ENCODE assay signal across 10 cellular contexts in the genomic region with DNA sequence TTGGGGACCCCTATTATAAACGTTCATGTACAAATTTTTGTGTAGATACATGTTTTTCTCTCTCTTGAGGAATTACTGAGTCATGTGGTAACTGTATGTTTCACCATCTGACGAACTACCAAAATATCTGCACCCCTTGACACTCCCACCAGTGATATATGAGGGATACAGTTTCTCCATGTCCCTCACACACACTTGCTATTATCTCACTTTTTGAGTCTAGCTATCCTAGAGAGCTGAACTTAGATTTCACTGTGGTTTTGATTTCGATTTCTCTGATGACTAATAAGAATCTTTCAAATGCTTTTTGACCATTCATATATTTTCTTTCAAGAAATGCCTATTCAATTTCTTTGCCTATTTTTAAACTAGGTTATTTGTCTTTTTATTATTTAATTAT.
DNase-seq lines count a peak whose midpoint lies in the region; ATAC-seq and TF ChIP-seq lines count a peak whose summit lies in the region.
"Had no signal": no experiment of that assay in that cellular context is flagged by ENCODE, and none has a peak within 500 bp of the region (broad histone marks: within the 10 kb centered on the region; RNA-seq: fewer than 3 reads in every experiment).

No MANE protein-coding gene starts in this region.

- peak; percentile 48 for ATAC-seq in GM19463 (IDR thresholded peaks at IDR 0.05; ENCODE audit: unreplicated experiment)
- ATAC-seq in HG03045 (IDR thresholded peaks at IDR 0.05; ENCODE audit: unreplicated experiment) = peak; percentile 61

- TF ChIP-seq CTCF in smooth muscle cell (IDR thresholded peaks at IDR 0.05; ENCODE audit: borderline replicate concordance, insufficient read depth, poor library complexity, severe bottlenecking) = no peak

- intact Hi-C loops in head of caudate nucleus (cut with DNase I) = no loop called here

- H3K4me2 ChIP-seq in smooth muscle cell = peak overlapping the region; percentile 52

- no peaks in the 10 kb centered on the region for H3F3A ChIP-seq in smooth muscle cell (ENCODE audit: low read depth)

- no peak overlapping the region for H3K4me3 ChIP-seq in smooth muscle cell
- H3K4me3 ChIP-seq: coronary artery had no signal

- H4K20me1 ChIP-seq in smooth muscle cell (ENCODE audit: low read depth) = no peaks in the 10 kb centered on the region

- H3K36me3 ChIP-seq in smooth muscle cell (ENCODE audit: low read depth) = no peaks in the 10 kb centered on the region

- H3K4me1 ChIP-seq in smooth muscle cell (ENCODE audit: low read depth) = peaks cover 25% of the 10 kb centered on the region

- H3K9ac ChIP-seq in smooth muscle cell (ENCODE audit: low read depth) = no peak overlapping the region

- peaks cover 17% of the 10 kb centered on the region for H3K79me2 ChIP-seq in smooth muscle cell (ENCODE audit: low read depth)

- peak; percentile 5 for DNase-seq in OCI-M1 (lab: John Stamatoyannopoulos, UW)
- DNase-seq in smooth muscle cell (lab: John Stamatoyannopoulos, UW; ENCODE audit: unreplicated experiment) = no peak
- DNase-seq in NCI-H1092 treated with DMSO at 0.1 percent for 48 hours (lab: John Stamatoyannopoulos, UW) = no peak
- DNase-seq in activated CD4-positive, alpha-beta T cell treated with anti-CD3 and anti-CD28 coated beads for 48 hours = no peak
- DNase-seq in head of caudate nucleus = no peak
- DNase-seq in COLO829 (ENCODE audit: low spot score) = no peak
- DNase-seq: immature natural killer cell had no signal

- H3K27me3 ChIP-seq in smooth muscle cell (ENCODE audit: low read depth) = no peaks in the 10 kb centered on the region

- H3K9me3 ChIP-seq in smooth muscle cell (replicated peaks; ENCODE audit: low read depth) = no peaks in the 10 kb centered on the region

- peak overlapping the region; percentile 39 for H3K27ac ChIP-seq in smooth muscle cell (ENCODE audit: low read depth)
- H3K27ac ChIP-seq: coronary artery had no signal

- no peak overlapping the region for H2AFZ ChIP-seq in smooth muscle cell (ENCODE audit: low read depth)

- 48% methylated on average over 3 of the region's 3 CpGs for WGBS in smooth muscle cell (ENCODE audit: low lambda C conversion rate)
